In the genomic region with DNA sequence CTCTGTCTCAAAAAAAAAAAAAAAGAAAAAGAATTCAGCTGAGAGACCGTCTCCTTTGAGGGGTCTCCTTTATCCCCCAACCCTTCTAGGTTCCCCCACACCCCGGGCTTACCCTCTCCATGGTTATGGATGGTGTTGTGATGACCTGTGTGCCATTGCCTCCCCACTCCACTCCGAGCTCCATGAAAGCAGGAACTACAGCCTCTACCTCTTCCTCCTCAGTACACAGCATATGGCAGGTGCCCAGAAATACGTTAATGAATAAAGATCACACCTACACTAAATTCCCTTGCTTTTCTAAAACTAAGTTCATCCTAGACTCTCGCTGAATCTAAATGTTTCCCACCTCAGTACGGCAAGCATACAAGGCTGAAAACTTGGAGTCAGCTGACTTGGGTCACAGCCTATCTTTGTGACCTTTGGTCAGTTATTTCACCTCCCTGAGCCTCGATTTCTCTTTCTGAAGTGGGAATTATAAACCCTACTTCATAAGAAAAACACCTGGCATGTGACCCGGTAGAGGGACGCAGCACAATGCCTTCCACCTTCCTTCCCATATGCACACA, we compare ENCODE assay signal across 13 cellular contexts. TPM values are rescaled to one million over a fixed set of nuclear protein-coding genes. Genes with fewer than 3 reads are reported as not detected.
DNase-seq lines count a peak whose midpoint lies in the region; ATAC-seq and TF ChIP-seq lines count a peak whose summit lies in the region.
"Had no signal": no experiment of that assay in that cellular context is flagged by ENCODE, and none has a peak within 500 bp of the region (broad histone marks: within the 10 kb centered on the region; RNA-seq: fewer than 3 reads in every experiment).

No MANE protein-coding gene starts in this region.

- intact Hi-C loops in CD4-positive, alpha-beta memory T cell (cut with micrococcal nuclease): loop anchor here (1.0 to 2.0 kb wide), 2 partner anchors 284 to 317 kb away; no protein-coding TSS in a partner anchor

- H3K4me2 ChIP-seq in H9 (ENCODE audit: insufficient read depth, insufficient read length, low read length) (peak overlapping the region; percentile 24), skeletal muscle satellite cell (ENCODE audit: low read length) (peak overlapping the region; percentile 63)

- H2AK5ac ChIP-seq in H9 (ENCODE audit: insufficient read length, low read length): no peak overlapping the region

- H3K56ac ChIP-seq in H9 (ENCODE audit: insufficient read length, low read depth, low read length): no peak overlapping the region

- H2BK5ac ChIP-seq in H9 (ENCODE audit: insufficient read length, low read length): no peak overlapping the region

- H2BK12ac ChIP-seq in H9 (ENCODE audit: insufficient read length, low read depth, low read length): no peak overlapping the region

- no peak overlapping the region for H2BK120ac ChIP-seq in H9 (ENCODE audit: low read depth, low read length, poor library complexity, severe bottlenecking)

- H3K4me1 ChIP-seq in H9 (ENCODE audit: insufficient read depth, low read length): no peaks in the 10 kb centered on the region
- peaks cover 19% of the 10 kb centered on the region for H3K4me1 ChIP-seq in skeletal muscle satellite cell (ENCODE audit: control insufficient read depth, insufficient read depth, low read length)
- H3K4me1 ChIP-seq in CD4-positive, alpha-beta memory T cell (ENCODE audit: insufficient read depth, low read length): peaks cover 6% of the 10 kb centered on the region

- H3K4me1 Mint-ChIP-seq in H9 (no peaks in the 10 kb centered on the region), T-cell (no peaks in the 10 kb centered on the region)
- no peaks in the 10 kb centered on the region for H3K4me1 Mint-ChIP-seq in CD4-positive, alpha-beta memory T cell

- no peak for ATAC-seq in T-cell (replicated peaks in 1 of 4)

- H3T11ph ChIP-seq in H9 (ENCODE audit: low read length): no peak overlapping the region

- H4K91ac ChIP-seq in H9 (ENCODE audit: insufficient read length, low read depth, low read length): no peak overlapping the region

- H3K4me3 Mint-ChIP-seq in H9 (no peak overlapping the region), T-cell (no peak overlapping the region)
- no peak overlapping the region for H3K4me3 Mint-ChIP-seq in CD4-positive, alpha-beta memory T cell
- H3K4me3 Mint-ChIP-seq: memory B cell; T-helper 1 cell treated with Interleukin-12 subunit alpha and Interleukin-12 subunit beta and Interleukin-4 antibody, amounts not matched to agents 30 μg/mL and 1 μg/mL, for 36 hours had no signal

- POLR2A ChIA-PET in CD4-positive, alpha-beta memory T cell (lab: Charles Lee; ENCODE audit: partially characterized antibody): no interaction called here
- POLR2A ChIA-PET in T-cell (lab: Charles Lee): no interaction called here

- TF ChIP-seq CTCF in H9 (conservative IDR thresholded peaks at IDR 0.05): no peak
- no peak for TF ChIP-seq CTCF in VCaP (conservative IDR thresholded peaks at IDR 0.05)

- H3K27ac ChIP-seq in H9 (ENCODE audit: insufficient read length, low read depth, low read length) (no peak overlapping the region), VCaP (peak overlapping the region; percentile 90)
- no peak overlapping the region for H3K27ac ChIP-seq in CD4-positive, alpha-beta memory T cell (ENCODE audit: low read depth, low read length)

- H3K18ac ChIP-seq in H9 (ENCODE audit: insufficient read length, low read depth, low read length): no peak overlapping the region

- H3K4me3 ChIP-seq in skeletal muscle satellite cell (ENCODE audit: low read length): no peak overlapping the region
- H3K4me3 ChIP-seq in CD4-positive, alpha-beta memory T cell (ENCODE audit: low read length in 2 of 2): no peak overlapping the region

- no peaks in the 10 kb centered on the region for H3K79me1 ChIP-seq in H9 (ENCODE audit: insufficient read depth, low read depth, low read length, poor library complexity, severe bottlenecking)

- DNase-seq in H9: no peak
- DNase-seq in kidney tubule cell (ENCODE audit: low spot score): peak; percentile 24
- DNase-seq in CD4-positive, alpha-beta memory T cell: no peak
- DNase-seq in T-cell: no peak
- no peak for DNase-seq in NCI-H524 treated with DMSO at 0.1 percent for 48 hours (lab: John Stamatoyannopoulos, UW)
- no peak for DNase-seq in NCI-H2029 (lab: John Stamatoyannopoulos, UW)

- no peaks in the 10 kb centered on the region for H3K9me3 ChIP-seq in H9 (ENCODE audit: control insufficient read depth, low read depth, low read length)
- no peaks in the 10 kb centered on the region for H3K9me3 ChIP-seq in skeletal muscle satellite cell (replicated peaks; ENCODE audit: low read length)
- H3K9me3 ChIP-seq in CD4-positive, alpha-beta memory T cell (ENCODE audit: control insufficient read depth in 1 of 2, low read length in 2 of 2): no peaks in the 10 kb centered on the region
- H3K9me3 ChIP-seq: adrenal gland, ovary, Peyer's patch had no signal

- H3K9ac ChIP-seq in H9 (ENCODE audit: extremely low read depth, insufficient read length, low read length) (no peak overlapping the region), skeletal muscle satellite cell (ENCODE audit: low read depth, low read length) (peak overlapping the region; percentile 22)

- H4K5ac ChIP-seq in H9 (ENCODE audit: insufficient read length, low read depth, low read length): no peak overlapping the region

- H3K23me2 ChIP-seq in H9 (ENCODE audit: insufficient read length, low read depth, low read length, poor library complexity, severe bottlenecking): peaks cover 3% of the 10 kb centered on the region

- no peak overlapping the region for H2AFZ ChIP-seq in H9 (ENCODE audit: low read length)

- no peaks in the 10 kb centered on the region for H3K36me3 Mint-ChIP-seq in H9 (ENCODE audit: insufficient read depth in 1 of 3, low read depth in 3 of 3)
- H3K36me3 Mint-ChIP-seq in CD4-positive, alpha-beta memory T cell: no peaks in the 10 kb centered on the region
- H3K36me3 Mint-ChIP-seq in T-cell: no peaks in the 10 kb centered on the region
- H3K36me3 Mint-ChIP-seq: memory B cell had no signal

- H3K27me3 Mint-ChIP-seq in H9 (ENCODE audit: low read depth) (peaks cover 8% of the 10 kb centered on the region), T-cell (peaks cover 4 to 11% of the 10 kb centered on the region in 2 donors)
- H3K27me3 Mint-ChIP-seq in CD4-positive, alpha-beta memory T cell: peaks cover 10 to 17% of the 10 kb centered on the region in 2 donors

- H3K27ac Mint-ChIP-seq in H9 (no peak overlapping the region), T-cell (no peak overlapping the region)
- no peak overlapping the region for H3K27ac Mint-ChIP-seq in CD4-positive, alpha-beta memory T cell
- H3K27ac Mint-ChIP-seq: memory B cell; T-helper 1 cell treated with Interleukin-12 subunit alpha and Interleukin-12 subunit beta and Interleukin-4 antibody, amounts not matched to agents 30 μg/mL and 1 μg/mL, for 36 hours had no signal

- H3K23ac ChIP-seq in H9 (ENCODE audit: insufficient read length, low read depth, low read length): no peak overlapping the region

- no CpG with 5 or more reads among the region's 9 CpGs for WGBS in H9 (ENCODE audit: extremely low coverage, insufficient read length, low lambda C conversion rate)

- H4K20me1 ChIP-seq in H9 (ENCODE audit: control insufficient read depth, insufficient read depth, insufficient read length): no peaks in the 10 kb centered on the region

- CTCF ChIA-PET in CD4-positive, alpha-beta memory T cell (lab: Charles Lee; ENCODE audit: partially characterized antibody): interaction anchor here (0.9 to 3.7 kb wide), 21 partner anchors 9 to 473 kb away, joined by 3 to 27 read pairs (median 5); partner anchors contain the start of gene RAB11FIP4
- CTCF ChIA-PET in T-cell (lab: Charles Lee): interaction anchor here (0.5 to 1.7 kb wide), 7 partner anchors 11 to 1083 kb away, joined by 3 to 11 read pairs (median 5); no protein-coding TSS in a partner anchor

- H3K9me3 Mint-ChIP-seq in H9: no peaks in the 10 kb centered on the region
- H3K9me3 Mint-ChIP-seq in CD4-positive, alpha-beta memory T cell: no peaks in the 10 kb centered on the region
- no peaks in the 10 kb centered on the region for H3K9me3 Mint-ChIP-seq in T-cell
- H3K9me3 Mint-ChIP-seq: memory B cell; T-helper 1 cell treated with Interleukin-12 subunit alpha and Interleukin-12 subunit beta and Interleukin-4 antibody, amounts not matched to agents 30 μg/mL and 1 μg/mL, for 36 hours had no signal

- H3K36me3 ChIP-seq in skeletal muscle satellite cell (ENCODE audit: insufficient read depth, low read length): no peaks in the 10 kb centered on the region
- no peaks in the 10 kb centered on the region for H3K36me3 ChIP-seq in CD4-positive, alpha-beta memory T cell (ENCODE audit: insufficient read depth, low read length)
- H3K36me3 ChIP-seq: adrenal gland, ovary, Peyer's patch had no signal

- no peaks in the 10 kb centered on the region for H3K79me2 ChIP-seq in H9 (ENCODE audit: insufficient read depth, low read length)

- no peak overlapping the region for H3K4ac ChIP-seq in H9 (ENCODE audit: low read depth, low read length)

- no peak overlapping the region for H4K8ac ChIP-seq in H9 (replicated peaks; ENCODE audit: insufficient read length, low read depth, low read length)

- no peaks in the 10 kb centered on the region; the same call in 1 of the 2 replicates for H3K27me3 ChIP-seq in H9 (ENCODE audit: insufficient read depth, low read length)
- no peaks in the 10 kb centered on the region for H3K27me3 ChIP-seq in skeletal muscle satellite cell (ENCODE audit: control insufficient read depth, insufficient read depth, low read length)
- no peaks in the 10 kb centered on the region for H3K27me3 ChIP-seq in CD4-positive, alpha-beta memory T cell (ENCODE audit: insufficient read depth, low read length)
- H3K27me3 ChIP-seq: adrenal gland, ovary, Peyer's patch had no signal

- no peak overlapping the region for H3K14ac ChIP-seq in H9 (ENCODE audit: insufficient read depth, low read length)

- H2BK20ac ChIP-seq in H9 (ENCODE audit: low read depth, low read length, poor library complexity, severe bottlenecking): no peak overlapping the region

- no peak overlapping the region for H2BK15ac ChIP-seq in H9 (ENCODE audit: low read depth, low read length)

RNA-seq across cellular contexts. Expression of gene COPRS, which starts 17.1 kb away (rescaled TPM):
- total RNA-seq in H9 (2021) (42.6 and 43.8 TPM in 2 replicates), T-cell (1 to 10 TPM; 2.1 to 6.7 (median 5.1) TPM)
- total RNA-seq in skeletal muscle satellite cell (2012; rRNA removed): 56.5 and 76.4 TPM in 2 replicates
- 1 to 10 TPM; 3.3 to 3.6 TPM for total RNA-seq in CD4-positive, alpha-beta memory T cell
- polyA plus RNA-seq in CD4-positive, alpha-beta memory T cell: 10 to 100 TPM; 12.1 to 13.2 TPM

RNA-seq across cellular contexts. Expression of gene UTP6, which starts 59.6 kb away (rescaled TPM):
- 125 TPM in 2 replicates for total RNA-seq in H9 (2021)
- total RNA-seq in skeletal muscle satellite cell (2012; rRNA removed): 37.8 and 39.0 TPM in 2 replicates
- total RNA-seq in CD4-positive, alpha-beta memory T cell: 10 to 100 TPM; 70.0 to 71.0 TPM
- 10 to 100 TPM; 19.7 to 57.9 TPM for polyA plus RNA-seq in CD4-positive, alpha-beta memory T cell
- 10 to 100 TPM; 32.4 to 62.7 (median 55.8) TPM for total RNA-seq in T-cell
